In genomic region chr10:42767906-42768305, GRCh38 we compare ENCODE assay signal across 19 cellular contexts. TPM values are rescaled to one million over a fixed set of nuclear protein-coding genes. Genes with fewer than 3 reads are reported as not detected.
DNase-seq lines count a peak whose midpoint lies in the region; ATAC-seq and TF ChIP-seq lines count a peak whose summit lies in the region.
"Had no signal": no experiment of that assay in that cellular context is flagged by ENCODE, and none has a peak within 500 bp of the region (broad histone marks: within the 10 kb centered on the region; RNA-seq: fewer than 3 reads in every experiment).

No MANE protein-coding gene starts in this region.

- no peaks in the 10 kb centered on the region for H3K4me1 Mint-ChIP-seq in activated naive CD4-positive, alpha-beta T cell treated with anti-CD3 and anti-CD28 coated beads, Interleukin-2, amount 50 U/mL, for 24 hours
- H3K4me1 Mint-ChIP-seq in activated naive CD4-positive, alpha-beta T cell treated with anti-CD3 and anti-CD28 coated beads for 36 hours (ENCODE audit: low read depth), result no peaks in the 10 kb centered on the region
- no peaks in the 10 kb centered on the region for H3K4me1 Mint-ChIP-seq in central memory CD8-positive, alpha-beta T cell
- H3K4me1 Mint-ChIP-seq: CD14-positive monocyte; CD8-positive, alpha-beta memory T cell; H9 had no signal

- H3K4me3 Mint-ChIP-seq in activated naive CD4-positive, alpha-beta T cell treated with anti-CD3 and anti-CD28 coated beads, Interleukin-2, amount 50 U/mL, for 24 hours, result no peak overlapping the region
- no peak overlapping the region for H3K4me3 Mint-ChIP-seq in activated naive CD4-positive, alpha-beta T cell treated with anti-CD3 and anti-CD28 coated beads for 36 hours
- no peak overlapping the region for H3K4me3 Mint-ChIP-seq in central memory CD8-positive, alpha-beta T cell
- H3K4me3 Mint-ChIP-seq: CD4-positive, alpha-beta T cell; CD8-positive, alpha-beta memory T cell; H9 had no signal

- no peaks in the 10 kb centered on the region for H3K9me3 Mint-ChIP-seq in activated naive CD4-positive, alpha-beta T cell treated with anti-CD3 and anti-CD28 coated beads, Interleukin-2, amount 50 U/mL, for 24 hours
- peaks cover 1% of the 10 kb centered on the region for H3K9me3 Mint-ChIP-seq in activated naive CD4-positive, alpha-beta T cell treated with anti-CD3 and anti-CD28 coated beads for 36 hours
- H3K9me3 Mint-ChIP-seq in central memory CD8-positive, alpha-beta T cell, result no peaks in the 10 kb centered on the region
- H3K9me3 Mint-ChIP-seq: CD4-positive, alpha-beta T cell had no signal

- H3K27ac Mint-ChIP-seq in activated naive CD4-positive, alpha-beta T cell treated with anti-CD3 and anti-CD28 coated beads, Interleukin-2, amount 50 U/mL, for 24 hours, result peak overlapping the region; percentile 30
- no peak overlapping the region for H3K27ac Mint-ChIP-seq in activated naive CD4-positive, alpha-beta T cell treated with anti-CD3 and anti-CD28 coated beads for 36 hours
- H3K27ac Mint-ChIP-seq in central memory CD8-positive, alpha-beta T cell (ENCODE audit: low read depth), result peak overlapping the region; percentile 58
- H3K27ac Mint-ChIP-seq: CD14-positive monocyte; CD4-positive, alpha-beta T cell; CD8-positive, alpha-beta memory T cell; H9 had no signal

- ATAC-seq in SK-N-SH treated with all-trans-retinoic acid at 6 μM for 48 hours, result peak; percentile 47; the same call in 2 of the 3 replicates
- ATAC-seq in central memory CD8-positive, alpha-beta T cell (replicated peaks; ENCODE audit: extremely low read depth, poor library complexity, severe bottlenecking), result no peak
- ATAC-seq: A549, HCT116 had no signal

- no peak for DNase-seq in activated naive CD4-positive, alpha-beta T cell treated with anti-CD3 and anti-CD28 coated beads for 36 hours
- no peak for DNase-seq in central memory CD8-positive, alpha-beta T cell (ENCODE audit: low spot score in 2 of 2)
- DNase-seq in NCI-H226, result no peak
- no peak for DNase-seq in activated CD4-positive, CD25-positive, alpha-beta regulatory T cell (lab: John Stamatoyannopoulos, UW)
- DNase-seq: 8988T; ACHN; AML-193; BE2C; CD4-positive, alpha-beta T cell; CD8-positive, alpha-beta memory T cell; DMS 273 treated with DMSO at 0.1 percent for 48 hours; DND-41; GM23248; H9 had no signal

- H3K36me3 Mint-ChIP-seq in activated naive CD4-positive, alpha-beta T cell treated with anti-CD3 and anti-CD28 coated beads, Interleukin-2, amount 50 U/mL, for 24 hours, result no peaks in the 10 kb centered on the region
- no peaks in the 10 kb centered on the region for H3K36me3 Mint-ChIP-seq in activated naive CD4-positive, alpha-beta T cell treated with anti-CD3 and anti-CD28 coated beads for 36 hours (ENCODE audit: low read depth)
- H3K36me3 Mint-ChIP-seq in central memory CD8-positive, alpha-beta T cell (ENCODE audit: insufficient read depth), result peaks cover 5% of the 10 kb centered on the region
- H3K36me3 Mint-ChIP-seq: CD14-positive monocyte; CD8-positive, alpha-beta memory T cell had no signal

- CTCF ChIA-PET in activated naive CD4-positive, alpha-beta T cell treated with anti-CD3 and anti-CD28 coated beads for 36 hours (lab: Charles Lee), result no interaction called here

- peaks cover 25% of the 10 kb centered on the region for H3K27me3 Mint-ChIP-seq in activated naive CD4-positive, alpha-beta T cell treated with anti-CD3 and anti-CD28 coated beads, Interleukin-2, amount 50 U/mL, for 24 hours
- H3K27me3 Mint-ChIP-seq in activated naive CD4-positive, alpha-beta T cell treated with anti-CD3 and anti-CD28 coated beads for 36 hours (ENCODE audit: low read depth), result peaks cover 25% of the 10 kb centered on the region
- H3K27me3 Mint-ChIP-seq in central memory CD8-positive, alpha-beta T cell, result peaks cover 54% of the 10 kb centered on the region

- intact Hi-C loops in activated naive CD4-positive, alpha-beta T cell treated with anti-CD3 and anti-CD28 coated beads for 36 hours (cut with micrococcal nuclease), result no loop called here

TF ChIP-seq in SK-N-SH treated with all-trans-retinoic acid at 6 μM for 48 hours, 23 proteins besides CTCF, POLR2A, EP300 and RAD21:
- TF ChIP-seq TOX (CRISPR knock-in tag; IDR thresholded peaks at IDR 0.05; ENCODE audit: borderline replicate concordance) (no peak), ZFP30 (CRISPR knock-in tag; IDR thresholded peaks at IDR 0.05) (no peak), PPARA (CRISPR knock-in tag; IDR thresholded peaks at IDR 0.05; ENCODE audit: borderline replicate concordance) (no peak), ZNF70 (CRISPR knock-in tag; IDR thresholded peaks at IDR 0.05) (no peak)

RNA-seq across cellular contexts. Expression of gene BMS1, which starts 14.7 kb away (rescaled TPM):
- 10 to 100 TPM; 21.4 to 21.6 TPM for total RNA-seq in activated naive CD4-positive, alpha-beta T cell treated with anti-CD3 and anti-CD28 coated beads for 36 hours
